13 cellular contexts compared by ENCODE assay signal in genomic region chr9:89425024-89425805, GRCh38.
A peak's percentile ranks its signal among the peaks of the same experiment; 100 is the strongest.
DNase-seq lines count a peak whose midpoint lies in the region; ATAC-seq and TF ChIP-seq lines count a peak whose summit lies in the region.
"Had no signal": no experiment of that assay in that cellular context is flagged by ENCODE, and none has a peak within 500 bp of the region (broad histone marks: within the 10 kb centered on the region; RNA-seq: fewer than 3 reads in every experiment).

No MANE protein-coding gene starts in this region.

- peaks cover 5% of the 10 kb centered on the region for H3K9me3 Mint-ChIP-seq in activated CD4-positive, alpha-beta memory T cell treated with anti-CD3 and anti-CD28 coated beads for 36 hours
- peaks cover 20% of the 10 kb centered on the region for H3K9me3 Mint-ChIP-seq in glutamatergic neuron (ENCODE audit: unreplicated experiment)
- H3K9me3 Mint-ChIP-seq: neural crest cell had no signal

- CTCF ChIA-PET in activated CD4-positive, alpha-beta memory T cell treated with anti-CD3 and anti-CD28 coated beads for 36 hours (lab: Charles Lee) = interaction anchor here (0.8 to 4.5 kb wide), 3 partner anchors 15 to 124 kb away, joined by 3 to 21 read pairs (median 18); no protein-coding TSS in a partner anchor

- peak overlapping the region; percentile 44 for H3K4me3 Mint-ChIP-seq in activated CD4-positive, alpha-beta memory T cell treated with anti-CD3 and anti-CD28 coated beads for 36 hours
- no peak overlapping the region for H3K4me3 Mint-ChIP-seq in glutamatergic neuron (ENCODE audit: unreplicated experiment)
- H3K4me3 Mint-ChIP-seq: neural crest cell had no signal

- peaks cover 0 to 13% (median 0%) of the 10 kb centered on the region in 11 experiments; a peak in 3 of 22 replicates for H3K36me3 ChIP-seq in BLaER1 treated with 17β-estradiol and CSF1 and Interleukin-3, amounts not matched to agents 10 nM and 100 nM
- peaks cover 2% of the 10 kb centered on the region for H3K36me3 ChIP-seq in GM06990 (ENCODE audit: control insufficient read depth, insufficient read depth, low read length)
- H3K36me3 ChIP-seq in gastrocnemius medialis = no peaks in the 10 kb centered on the region
- H3K36me3 ChIP-seq: thoracic aorta had no signal

- H3K36me3 Mint-ChIP-seq in activated CD4-positive, alpha-beta memory T cell treated with anti-CD3 and anti-CD28 coated beads for 36 hours = peaks cover 23% of the 10 kb centered on the region
- H3K36me3 Mint-ChIP-seq in glutamatergic neuron (ENCODE audit: unreplicated experiment) = peaks cover 6% of the 10 kb centered on the region

- TF ChIP-seq CTCF in GM06990 (IDR thresholded peaks at IDR 0.05; ENCODE audit: insufficient read depth, low read length, poor library complexity, severe bottlenecking) = no peak
- TF ChIP-seq CTCF in glutamatergic neuron (IDR thresholded peaks at IDR 0.05; ENCODE audit: partially characterized antibody, unreplicated experiment) = no peak
- TF ChIP-seq CTCF in gastrocnemius medialis (IDR thresholded peaks at IDR 0.05 in 4 of 5, conservative IDR thresholded peaks at IDR 0.05 in 1 of 5) = no peak

- peaks cover 52 to 85% (median 76%) of the 10 kb centered on the region in 10 experiments for H3K4me1 ChIP-seq in BLaER1 treated with 17β-estradiol and CSF1 and Interleukin-3, amounts not matched to agents 10 nM and 100 nM
- H3K4me1 ChIP-seq in gastrocnemius medialis = peaks cover 18 to 37% of the 10 kb centered on the region in 2 donors

- POLR2A ChIA-PET in activated CD4-positive, alpha-beta memory T cell treated with anti-CD3 and anti-CD28 coated beads for 36 hours (lab: Charles Lee) = interaction anchor here (1.1 to 3.1 kb wide), 6 partner anchors 8 to 56 kb away, joined by 3 to 11 read pairs (median 5); no protein-coding TSS in a partner anchor

- intact Hi-C loops in activated CD4-positive, alpha-beta memory T cell treated with anti-CD3 and anti-CD28 coated beads for 36 hours (cut with micrococcal nuclease) = no loop called here
- intact Hi-C loops in gastrocnemius medialis (cut with DNase I; ENCODE audit: low total_unique reads) = no loop called here

- H3K9me3 ChIP-seq in BLaER1 treated with 17β-estradiol and CSF1 and Interleukin-3, amounts not matched to agents 10 nM and 100 nM (replicated peaks in 1 of 11) = 0 out of 22 replicates have a peak, but pooled peaks cover 0 to 6% (median 0%) of the 10 kb centered on the region in 11 experiments
- no peaks in the 10 kb centered on the region for H3K9me3 ChIP-seq in gastrocnemius medialis
- H3K9me3 ChIP-seq: thoracic aorta had no signal

- H4K20me1 ChIP-seq in BLaER1 treated with 17β-estradiol and CSF1 and Interleukin-3, amounts not matched to agents 10 nM and 100 nM = peaks cover 0 to 96% (median 34%) of the 10 kb centered on the region in 11 experiments; a peak in 15 of 22 replicates

- in situ Hi-C loops in gastrocnemius medialis (cut with MboI; ENCODE audit: low sequenced_read_pairs in 4 of 4) = no loop called here

- peak overlapping the region in 8 of 11 experiments; percentile 45 to 77 (median 62); a peak in 16 of 22 replicates for H3K27ac ChIP-seq in BLaER1 treated with 17β-estradiol and CSF1 and Interleukin-3, amounts not matched to agents 10 nM and 100 nM
- H3K27ac ChIP-seq in gastrocnemius medialis = no peak overlapping the region
- H3K27ac ChIP-seq: thoracic aorta had no signal

- peak overlapping the region; percentile 100 for H3K27ac Mint-ChIP-seq in activated CD4-positive, alpha-beta memory T cell treated with anti-CD3 and anti-CD28 coated beads for 36 hours
- H3K27ac Mint-ChIP-seq in glutamatergic neuron (ENCODE audit: unreplicated experiment) = peak overlapping the region; percentile 43

- H3K9ac ChIP-seq in BLaER1 treated with 17β-estradiol and CSF1 and Interleukin-3, amounts not matched to agents 10 nM and 100 nM = peak overlapping the region in 8 of 11 experiments; percentile 9 to 71 (median 52); a peak in 9 of 22 replicates

- ATAC-seq in gastrocnemius medialis = no peak

- no peak overlapping the region for H3K4me3 ChIP-seq in BLaER1 treated with 17β-estradiol and CSF1 and Interleukin-3, amounts not matched to agents 10 nM and 100 nM
- H3K4me3 ChIP-seq in GM06990 (replicated peaks; ENCODE audit: low read depth, low read length) = peak overlapping the region; percentile 47
- no peak overlapping the region for H3K4me3 ChIP-seq in gastrocnemius medialis
- H3K4me3 ChIP-seq: thoracic aorta had no signal

- H3K27me3 ChIP-seq in BLaER1 treated with 17β-estradiol and CSF1 and Interleukin-3, amounts not matched to agents 10 nM and 100 nM = no peaks in the 10 kb centered on the region
- H3K27me3 ChIP-seq in GM06990 (replicated peaks; ENCODE audit: control insufficient read depth, insufficient read depth, low read length) (no peaks in the 10 kb centered on the region), gastrocnemius medialis (no peaks in the 10 kb centered on the region)

- no peaks in the 10 kb centered on the region for H3K27me3 Mint-ChIP-seq in activated CD4-positive, alpha-beta memory T cell treated with anti-CD3 and anti-CD28 coated beads for 36 hours
- H3K27me3 Mint-ChIP-seq in glutamatergic neuron (ENCODE audit: unreplicated experiment) = peaks cover 10% of the 10 kb centered on the region

- H3K4me1 Mint-ChIP-seq in activated CD4-positive, alpha-beta memory T cell treated with anti-CD3 and anti-CD28 coated beads for 36 hours (ENCODE audit: low read depth) = peaks cover 100% of the 10 kb centered on the region
- peaks cover 15% of the 10 kb centered on the region for H3K4me1 Mint-ChIP-seq in glutamatergic neuron (ENCODE audit: low read depth, unreplicated experiment)
- H3K4me1 Mint-ChIP-seq: neural crest cell had no signal

- peak overlapping the region; percentile 53 to 91 (median 81) for H3K4me2 ChIP-seq in BLaER1 treated with 17β-estradiol and CSF1 and Interleukin-3, amounts not matched to agents 10 nM and 100 nM

- no peak for DNase-seq in GM06990 (ENCODE audit: extremely low read depth, insufficient read length)
- peak; percentile 57 for DNase-seq in activated CD4-positive, alpha-beta memory T cell treated with anti-CD3 and anti-CD28 coated beads for 36 hours
- DNase-seq in glutamatergic neuron = no peak
- DNase-seq in GM19238 (ENCODE audit: insufficient read length, low spot score) = no peak
- no peak for DNase-seq in COLO829 (ENCODE audit: low spot score)
- DNase-seq in gastrocnemius medialis = no peak
- no peak for DNase-seq in erythroblast (lab: John Stamatoyannopoulos, UW)
- DNase-seq: DMS 273 treated with DMSO at 0.1 percent for 48 hours, Karpas-422, NCI-H524 treated with DMSO at 0.1 percent for 48 hours had no signal

- TF ChIP-seq POLR2A in gastrocnemius medialis (IDR thresholded peaks at IDR 0.05) = no peak
- no peak for TF ChIP-seq POLR2A in erythroblast (IDR thresholded peaks at IDR 0.05; ENCODE audit: low read length)

Comparison
In these comparisons a context has a peak if more than half of its experiments do, and no peak if none do; other contexts are left out.
1. H3K27ac ChIP-seq: peak in BLaER1 treated with 17β-estradiol and CSF1 and Interleukin-3, amounts not matched to agents 10 nM and 100 nM (8 of 11); none in gastrocnemius medialis (0 of 4).